Comparison of ENCODE assay signal across 8 cellular contexts in the genomic region with DNA sequence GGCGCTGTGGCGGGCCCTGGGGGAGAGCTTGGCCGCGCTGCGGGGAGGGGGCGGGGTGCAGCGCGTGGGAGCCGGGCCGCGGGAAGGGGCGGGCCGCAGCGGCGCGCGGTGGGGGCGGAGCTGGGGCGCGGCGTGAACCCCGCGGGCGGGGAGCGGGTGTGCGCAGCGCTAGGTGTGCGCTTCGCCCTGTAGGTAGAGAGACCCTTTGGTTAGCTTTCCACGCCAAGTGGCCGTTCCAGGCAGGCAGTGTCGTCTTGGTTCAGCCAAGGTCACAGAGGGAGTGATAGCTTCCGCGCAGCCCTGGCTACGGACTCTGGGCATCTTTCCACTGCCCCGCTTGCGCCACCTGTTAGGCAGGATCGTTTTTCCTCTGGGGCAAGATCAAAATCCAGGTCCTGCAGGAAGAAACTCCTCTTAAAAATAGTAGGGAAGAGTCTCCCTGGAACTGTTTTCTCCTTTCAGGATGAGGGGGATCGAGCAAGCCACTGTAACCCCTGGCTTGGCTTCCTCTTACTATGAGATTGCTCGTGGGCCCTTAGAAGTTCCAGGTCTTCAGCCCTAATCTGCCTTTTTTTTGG. TPM values are rescaled to one million over a fixed set of nuclear protein-coding genes. Genes with fewer than 3 reads are reported as not detected.
DNase-seq lines count a peak whose midpoint lies in the region; ATAC-seq and TF ChIP-seq lines count a peak whose summit lies in the region.

No MANE protein-coding gene starts in this region.

- DNase-seq in activated T-cell treated with anti-CD3 and anti-CD28 coated beads, Interleukin-2, amount 50 U/mL, for 4 hours, result peak; percentile 67
- DNase-seq in activated T-cell treated with anti-CD3 and anti-CD28 coated beads, Interleukin-2, amount 50 U/mL, for 48 hours, result no peak
- DNase-seq in HAP-1 (ENCODE audit: low spot score in 2 of 2) (no peak), left ventricle myocardium inferior (peak; percentile 50), gastrocnemius medialis (peak; percentile 58 to 86), activated gamma-delta T cell (lab: John Stamatoyannopoulos, UW) (no peak)

- H3K27ac Mint-ChIP-seq in activated naive CD8-positive, alpha-beta T cell, result peak overlapping the region; percentile 99

- peak overlapping the region; percentile 83 for H3K9ac ChIP-seq in Loucy (ENCODE audit: low read depth, low read length, poor library complexity, severe bottlenecking)

- in situ Hi-C loops in HAP-1 (cut with MboI; ENCODE audit: low sequenced_read_pairs), result no loop called here
- in situ Hi-C loops in gastrocnemius medialis (cut with MboI; ENCODE audit: low sequenced_read_pairs in 4 of 4), result no loop called here

- H3K27me3 ChIP-seq in HAP-1 (ENCODE audit: low read depth) (no peaks in the 10 kb centered on the region), Loucy (ENCODE audit: insufficient read depth, low read length, poor library complexity, severe bottlenecking) (no peaks in the 10 kb centered on the region), left ventricle myocardium inferior (ENCODE audit: low read depth) (no peaks in the 10 kb centered on the region), gastrocnemius medialis (no peaks in the 10 kb centered on the region)

- H3K36me3 ChIP-seq in HAP-1 (replicated peaks) (peaks cover 55% of the 10 kb centered on the region), Loucy (ENCODE audit: insufficient read depth, low read length) (peaks cover 24% of the 10 kb centered on the region; the same call in 1 of the 2 replicates), left ventricle myocardium inferior (peaks cover 52% of the 10 kb centered on the region), gastrocnemius medialis (peaks cover 2 to 52% of the 10 kb centered on the region in 2 donors)

- H3K79me2 ChIP-seq in Loucy (ENCODE audit: insufficient read depth, low read length), result peaks cover 59% of the 10 kb centered on the region

- H3K4me1 ChIP-seq in HAP-1, result no peaks in the 10 kb centered on the region
- H3K4me1 ChIP-seq in Loucy (ENCODE audit: insufficient read depth, low read length, poor library complexity, severe bottlenecking), result peaks cover 23% of the 10 kb centered on the region
- H3K4me1 ChIP-seq in left ventricle myocardium inferior, result peaks cover 43% of the 10 kb centered on the region
- H3K4me1 ChIP-seq in gastrocnemius medialis, result peaks cover 29 to 45% of the 10 kb centered on the region in 2 donors

- peak; percentile 9 to 12 for TF ChIP-seq POLR2A in gastrocnemius medialis (IDR thresholded peaks at IDR 0.05)

- H3F3A ChIP-seq in Loucy (ENCODE audit: low read depth), result no peaks in the 10 kb centered on the region; the same call in 1 of the 2 replicates

- H3K36me3 Mint-ChIP-seq in activated T-cell treated with anti-CD3 and anti-CD28 coated beads, Interleukin-2, amount 50 U/mL, for 4 hours (ENCODE audit: insufficient read depth), result peaks cover 26% of the 10 kb centered on the region
- H3K36me3 Mint-ChIP-seq in activated naive CD8-positive, alpha-beta T cell, result peaks cover 7% of the 10 kb centered on the region

- H3K4me1 Mint-ChIP-seq in activated T-cell treated with anti-CD3 and anti-CD28 coated beads, Interleukin-2, amount 50 U/mL, for 4 hours (ENCODE audit: low read depth), result peaks cover 23% of the 10 kb centered on the region
- peaks cover 32% of the 10 kb centered on the region for H3K4me1 Mint-ChIP-seq in activated naive CD8-positive, alpha-beta T cell (ENCODE audit: low read depth)

- intact Hi-C loops in left ventricle myocardium inferior (cut with micrococcal nuclease), result no loop called here
- intact Hi-C loops in gastrocnemius medialis (cut with DNase I; ENCODE audit: low total_unique reads), result loop anchor here (1.0 to 5.0 kb wide), 6 partner anchors 41 to 340 kb away; partner anchors contain the start of genes C11orf68, DRAP1, FIBP and RELA

- H3K4me3 ChIP-seq in HAP-1 (peak overlapping the region; percentile 66), Loucy (ENCODE audit: low read length, poor library complexity, severe bottlenecking) (peak overlapping the region; percentile 86), left ventricle myocardium inferior (peak overlapping the region; percentile 97), gastrocnemius medialis (peak overlapping the region; percentile 80 to 97 (median 84))

- peak; percentile 75 to 77 for ATAC-seq in activated T-cell treated with anti-CD3 and anti-CD28 coated beads, Interleukin-2, amount 50 U/mL, for 4 hours
- peak; percentile 75 to 78 for ATAC-seq in gastrocnemius medialis

- H4K20me1 ChIP-seq in Loucy (ENCODE audit: insufficient read depth, low read length, poor library complexity, severe bottlenecking), result peaks cover 25% of the 10 kb centered on the region

- no peaks in the 10 kb centered on the region for H3K9me3 Mint-ChIP-seq in activated T-cell treated with anti-CD3 and anti-CD28 coated beads, Interleukin-2, amount 50 U/mL, for 4 hours
- H3K9me3 Mint-ChIP-seq in activated naive CD8-positive, alpha-beta T cell (ENCODE audit: low read depth), result no peaks in the 10 kb centered on the region

- peak overlapping the region; percentile 74 for H2AFZ ChIP-seq in Loucy (ENCODE audit: low read length)

- H3K4me3 Mint-ChIP-seq in activated T-cell treated with anti-CD3 and anti-CD28 coated beads, Interleukin-2, amount 50 U/mL, for 4 hours, result peak overlapping the region; percentile 97
- H3K4me3 Mint-ChIP-seq in activated naive CD8-positive, alpha-beta T cell, result peak overlapping the region; percentile 99

- H3K27me3 Mint-ChIP-seq in activated T-cell treated with anti-CD3 and anti-CD28 coated beads, Interleukin-2, amount 50 U/mL, for 4 hours (ENCODE audit: low read depth), result no peaks in the 10 kb centered on the region
- H3K27me3 Mint-ChIP-seq in activated naive CD8-positive, alpha-beta T cell, result no peaks in the 10 kb centered on the region

- peak overlapping the region; percentile 83 for H3K4me2 ChIP-seq in Loucy (ENCODE audit: low read depth, low read length, poor library complexity, severe bottlenecking)

- H3K27ac ChIP-seq in left ventricle myocardium inferior (replicated peaks) (peak overlapping the region; percentile 96), gastrocnemius medialis (peak overlapping the region; percentile 91 to 99 (median 97))

- TF ChIP-seq CTCF in Loucy (conservative IDR thresholded peaks at IDR 0.05; ENCODE audit: low read length), result peak; percentile 20; the same call in 1 of the 2 replicates
- peak; percentile 17 for TF ChIP-seq CTCF in left ventricle myocardium inferior (IDR thresholded peaks at IDR 0.05; ENCODE audit: borderline replicate concordance)
- no peak for TF ChIP-seq CTCF in gastrocnemius medialis (IDR thresholded peaks at IDR 0.05 in 4 of 5, conservative IDR thresholded peaks at IDR 0.05 in 1 of 5)

- no peaks in the 10 kb centered on the region for H3K9me2 ChIP-seq in Loucy (replicated peaks; ENCODE audit: low read depth, low read length)

- H3K9me3 ChIP-seq in HAP-1, result no peaks in the 10 kb centered on the region
- no peaks in the 10 kb centered on the region for H3K9me3 ChIP-seq in Loucy (ENCODE audit: insufficient read depth, low read depth, low read length)
- H3K9me3 ChIP-seq in left ventricle myocardium inferior (replicated peaks), result no peaks in the 10 kb centered on the region
- no peaks in the 10 kb centered on the region for H3K9me3 ChIP-seq in gastrocnemius medialis

RNA-seq across cellular contexts. Expression of gene BANF1, which starts 0.4 kb away (rescaled TPM):
- total RNA-seq in activated T-cell treated with anti-CD3 and anti-CD28 coated beads, Interleukin-2, amount 50 U/mL, for 4 hours, result 100 to 1,000 TPM; 286 to 337 (median 326) TPM
- total RNA-seq in left ventricle myocardium inferior, result 215 TPM
- total RNA-seq in gastrocnemius medialis, result 100 to 1,000 TPM in 1 of 4 donors, 10 to 100 TPM in 3; 57.4 to 126 (median 72.1) TPM

RNA-seq across cellular contexts. Expression of gene EIF1AD, which starts 0.8 kb away (rescaled TPM):
- total RNA-seq in activated T-cell treated with anti-CD3 and anti-CD28 coated beads, Interleukin-2, amount 50 U/mL, for 4 hours, result 10 to 100 TPM; 71.4 to 76.9 (median 76.0) TPM
- 19.7 TPM for total RNA-seq in left ventricle myocardium inferior
- total RNA-seq in gastrocnemius medialis, result 10 to 100 TPM; 29.3 to 39.8 (median 35.4) TPM

RNA-seq across cellular contexts. Expression of gene CST6, which starts 9.1 kb away (rescaled TPM):
- total RNA-seq in activated T-cell treated with anti-CD3 and anti-CD28 coated beads, Interleukin-2, amount 50 U/mL, for 4 hours, result 1 to 10 TPM in 1 of 3 donors, under 1 TPM in 2; 0.38 to 1.0 (median 0.45) TPM
- total RNA-seq in left ventricle myocardium inferior (not detected), gastrocnemius medialis (1 to 10 TPM in 2 of 4 donors, under 1 TPM in 1, not detected in 1; 0.71 to 6.0 (median 3.1) TPM)

RNA-seq across cellular contexts. Expression of gene CATSPER1, which starts 23.5 kb away (rescaled TPM):
- total RNA-seq in activated T-cell treated with anti-CD3 and anti-CD28 coated beads, Interleukin-2, amount 50 U/mL, for 4 hours, result not detected
- total RNA-seq in left ventricle myocardium inferior (not detected), gastrocnemius medialis (not detected)

RNA-seq across cellular contexts. Expression of gene SART1, which starts 41.2 kb away (rescaled TPM):
- 100 to 1,000 TPM in 2 of 3 donors, 10 to 100 TPM in 1; 90.8 to 105 (median 100) TPM for total RNA-seq in activated T-cell treated with anti-CD3 and anti-CD28 coated beads, Interleukin-2, amount 50 U/mL, for 4 hours
- total RNA-seq in left ventricle myocardium inferior (30.7 TPM), gastrocnemius medialis (10 to 100 TPM; 12.0 to 55.2 (median 33.3) TPM)

Comparison
In these comparisons a context has a peak if more than half of its experiments do, and no peak if none do; other contexts are left out.
1. DNase-seq: peak in activated T-cell treated with anti-CD3 and anti-CD28 coated beads, Interleukin-2, amount 50 U/mL, for 4 hours (single experiment), left ventricle myocardium inferior (single experiment) and gastrocnemius medialis (2 of 2); none in activated T-cell treated with anti-CD3 and anti-CD28 coated beads, Interleukin-2, amount 50 U/mL, for 48 hours (0 of 2), HAP-1 (0 of 2) and activated gamma-delta T cell (single experiment).
2. CTCF ChIP-seq: peak in Loucy (single experiment) and left ventricle myocardium inferior (single experiment); none in gastrocnemius medialis (0 of 5).
3. Peak in every context shown above with its lines, with median percentiles within 50 percentile points of each other: H3K4me3 ChIP-seq.